In the genomic region with DNA sequence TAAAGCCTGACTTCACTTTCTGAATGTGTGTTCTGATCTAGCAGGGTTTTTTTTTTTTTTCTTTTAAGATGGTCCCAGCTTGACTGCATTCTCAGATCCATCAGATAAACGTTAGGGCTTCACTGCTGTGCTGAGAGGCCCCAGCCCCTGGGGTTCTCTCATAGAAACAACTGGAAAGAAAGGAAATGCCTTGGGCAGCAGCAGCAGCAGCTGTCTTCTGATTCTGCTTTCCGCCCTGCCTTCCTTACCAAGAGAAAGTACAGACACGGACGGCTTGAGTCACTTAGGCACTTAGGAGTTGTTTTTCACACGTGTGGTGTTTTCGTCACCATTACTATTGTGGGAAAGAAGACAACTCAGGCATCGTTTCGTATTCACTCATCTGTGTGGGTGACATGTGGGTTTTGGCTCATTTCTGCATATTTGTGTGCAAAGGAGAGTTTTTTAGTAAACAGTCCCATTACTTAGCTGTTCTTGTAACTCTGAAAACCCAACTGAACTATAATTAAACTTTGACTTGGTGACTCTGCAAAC, we compare ENCODE assay signal across 8 cellular contexts.
DNase-seq lines count a peak whose midpoint lies in the region; ATAC-seq and TF ChIP-seq lines count a peak whose summit lies in the region.

No MANE protein-coding gene starts in this region.

- ATAC-seq in GM18502 (IDR thresholded peaks at IDR 0.05; ENCODE audit: poor library complexity, unreplicated experiment) (peak; percentile 84), HG02884 (IDR thresholded peaks at IDR 0.05; ENCODE audit: unreplicated experiment) (peak; percentile 71), body of pancreas (peak; percentile 29)

- peaks cover 49% of the 10 kb centered on the region for H3K4me1 ChIP-seq in body of pancreas

- TF ChIP-seq CTCF in body of pancreas (IDR thresholded peaks at IDR 0.05): no peak

- H3K4me3 ChIP-seq in body of pancreas: no peak overlapping the region

- no peaks in the 10 kb centered on the region for H3K36me3 ChIP-seq in body of pancreas (replicated peaks in 1 of 2; ENCODE audit: insufficient read depth in 1 of 2, low read depth in 2 of 2)

- H3K27me3 ChIP-seq in body of pancreas: no peaks in the 10 kb centered on the region

- no peaks in the 10 kb centered on the region for H3K9me3 ChIP-seq in body of pancreas

- H3K27ac ChIP-seq in body of pancreas: peak overlapping the region; percentile 71 to 90 (median 82)

- peak in 1 of 3 donors; percentile 21 for TF ChIP-seq POLR2A in body of pancreas (IDR thresholded peaks at IDR 0.05)

- 9 to 11% methylated on average over 8 of the region's 8 CpGs for WGBS in body of pancreas, 2 donors

- intact Hi-C loops in body of pancreas (cut with DNase I): no loop called here

- DNase-seq in T-helper 1 cell (peak in 4 of 5 donors; percentile 34 to 98 (median 52)), body of pancreas (peak; percentile 35 to 74 (median 56)), kidney tubule cell (ENCODE audit: low spot score) (peak; percentile 92), NCI-H446 treated with DMSO at 0.1 percent for 48 hours (lab: John Stamatoyannopoulos, UW) (no peak), OCI-M2 (lab: John Stamatoyannopoulos, UW; ENCODE audit: unreplicated experiment) (no peak)
- DNase-seq in stimulated activated CD4-positive, alpha-beta T cell treated with anti-CD3 and anti-CD28 coated beads, Interleukin-2, amount 100 ng/mL, for 4 hours (ENCODE audit: low read depth): peak; percentile 72

Comparison
In these comparisons a context has a peak if more than half of its experiments do, and no peak if none do; other contexts are left out.
1. ATAC-seq: peak in every context shown above with its lines; median percentile 84 in GM18502; 71 in HG02884; 29 in body of pancreas.
2. DNase-seq: peak in T-helper 1 cell (4 of 5), body of pancreas (4 of 4), kidney tubule cell (single experiment) and stimulated activated CD4-positive, alpha-beta T cell treated with anti-CD3 and anti-CD28 coated beads, Interleukin-2, amount 100 ng/mL, for 4 hours (single experiment); none in NCI-H446 treated with DMSO at 0.1 percent for 48 hours (single experiment) and OCI-M2 (single experiment).